In the genomic region with DNA sequence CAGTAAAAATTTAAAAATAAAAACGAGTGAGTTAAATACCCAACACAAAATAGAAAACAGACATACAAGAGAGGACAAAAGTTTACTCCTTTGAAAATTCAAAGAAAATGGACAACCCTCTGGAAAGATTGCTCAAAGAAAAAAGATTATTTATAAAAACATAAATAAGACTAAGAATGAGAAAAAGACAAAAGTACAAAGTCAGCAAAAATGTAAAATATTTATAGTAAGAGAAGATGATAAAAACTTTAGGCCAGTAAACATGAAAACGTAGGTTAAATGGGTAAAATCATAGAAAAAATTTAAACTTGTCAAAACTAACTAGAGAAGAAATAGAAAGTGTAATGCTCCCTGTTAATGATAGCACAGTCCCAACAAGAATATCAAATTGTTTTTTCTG, we compare ENCODE assay signal across 30 cellular contexts.
"Had no signal": no experiment of that assay in that cellular context is flagged by ENCODE, and none has a peak within 500 bp of the region (broad histone marks: within the 10 kb centered on the region; RNA-seq: fewer than 3 reads in every experiment).

No MANE protein-coding gene starts in this region.

- H3K4me3 ChIP-seq: coronary artery, esophagus squamous epithelium, gastroesophageal sphincter had no signal

- H3K27ac ChIP-seq: brain microvascular endothelial cell, coronary artery, epithelial cell of prostate, esophagus squamous epithelium, gastroesophageal sphincter had no signal

- H3K36me3 ChIP-seq: brain microvascular endothelial cell, esophagus squamous epithelium, gastroesophageal sphincter had no signal

- H3K27me3 ChIP-seq: brain microvascular endothelial cell, gastroesophageal sphincter had no signal

- H3K4me1 ChIP-seq: esophagus squamous epithelium, gastroesophageal sphincter had no signal

- ATAC-seq: activated CD4-positive, alpha-beta T cell treated with anti-CD3 and anti-CD28 coated beads for 36 hours; activated CD8-positive, alpha-beta memory T cell treated with anti-CD3 and anti-CD28 coated beads, Interleukin-2, amount 10 ng/mL, durations not matched to agents 7 days and 5 days; activated CD8-positive, alpha-beta T cell treated with anti-CD3 and anti-CD28 coated beads, Interleukin-2, amount 10 ng/mL, durations not matched to agents 7 days and 5 days; activated naive CD4-positive, alpha-beta T cell treated with anti-CD3 and anti-CD28 coated beads, Interleukin-2, amount 50 U/mL, for 72 hours; gastroesophageal sphincter had no signal

- FAIRE-seq: astrocyte, bronchial epithelial cell, endometrium, endothelial cell of umbilical vein had no signal

- H3K9me3 ChIP-seq: esophagus squamous epithelium, gastroesophageal sphincter had no signal

- DNase-seq: activated CD4-positive, alpha-beta memory T cell treated with anti-CD3 and anti-CD28 coated beads for 36 hours; activated CD4-positive, alpha-beta T cell treated with anti-CD3 and anti-CD28 coated beads for 36 hours; activated CD4-positive, alpha-beta T cell treated with anti-CD3 and anti-CD28 coated beads, Interleukin-2, amount 10 ng/mL, durations not matched to agents 24 days and 14 days; activated CD4-positive, CD25-positive, alpha-beta regulatory T cell; activated CD4-positive, CD25-positive, alpha-beta regulatory T cell treated with anti-CD3 and anti-CD28 coated beads, Interleukin-2, amount 50 U/mL, for 72 hours; activated CD8-positive, alpha-beta memory T cell treated with anti-CD3 and anti-CD28 coated beads, Interleukin-2, amount 10 ng/mL, durations not matched to agents 7 days and 5 days; activated CD8-positive, alpha-beta memory T cell treated with anti-CD3 and anti-CD28 coated beads, Interleukin-2, amount 50 U/mL, for 4 hours; activated CD8-positive, alpha-beta T cell treated with anti-CD3 and anti-CD28 coated beads, Interleukin-2, amount 10 ng/mL, durations not matched to agents 7 days and 5 days; activated effector memory CD4-positive, alpha-beta T cell treated with anti-CD3 and anti-CD28 coated beads, Interleukin-2, amount 50 U/mL, for 16 hours; activated naive CD4-positive, alpha-beta T cell treated with anti-CD3 and anti-CD28 coated beads for 36 hours; activated naive CD8-positive, alpha-beta T cell treated with anti-CD3 and anti-CD28 coated beads, Interleukin-2, amount 10 ng/mL, durations not matched to agents 7 days and 5 days; activated T-cell treated with anti-CD3 and anti-CD28 coated beads, Interleukin-2, amount 50 U/mL, for 1 hour; activated T-cell treated with anti-CD3 and anti-CD28 coated beads, Interleukin-2, amount 50 U/mL, for 48 hours; amniotic stem cell; anterior cingulate cortex; brain microvascular endothelial cell; dermis blood vessel endothelial cell; effector CD8-positive, alpha-beta T cell; esophagus squamous epithelium; foreskin melanocyte; head of caudate nucleus; T-helper 2 cell had no signal
